Comparison of ENCODE assay signal across 8 cellular contexts in genomic region chr9:89549031-89549644, GRCh38. TPM values are rescaled to one million over a fixed set of nuclear protein-coding genes. Genes with fewer than 3 reads are reported as not detected.
DNase-seq lines count a peak whose midpoint lies in the region; ATAC-seq, FAIRE-seq and TF ChIP-seq lines count a peak whose summit lies in the region.

No MANE protein-coding gene starts in this region.

- WGBS in hepatocyte (ENCODE audit: low lambda C conversion rate, missing lambda C conversion rate) = 31% methylated on average over 5 of the region's 5 CpGs

- peak; percentile 49 to 72 (median 64) for TF ChIP-seq CTCF in ascending aorta (IDR thresholded peaks at IDR 0.05)
- TF ChIP-seq CTCF in hepatocyte (IDR thresholded peaks at IDR 0.05; ENCODE audit: poor library complexity) = peak; percentile 83

- peak; percentile 71 for ATAC-seq in HG02610 (IDR thresholded peaks at IDR 0.05; ENCODE audit: unreplicated experiment)

- H3K27ac ChIP-seq in ascending aorta (no peak overlapping the region), hepatocyte (no peak overlapping the region)

- H3K4me1 ChIP-seq in ascending aorta (no peaks in the 10 kb centered on the region), hepatocyte (ENCODE audit: insufficient read depth) (no peaks in the 10 kb centered on the region)

- H3K9me3 ChIP-seq in ascending aorta (peaks cover 12% of the 10 kb centered on the region in 2 donors), hepatocyte (ENCODE audit: low read depth) (no peaks in the 10 kb centered on the region)

- peak; percentile 82 for DNase-seq in GM12892 (ENCODE audit: insufficient read length)
- peak; percentile 50 to 83 (median 57) for DNase-seq in NCI-H1417 (lab: John Stamatoyannopoulos, UW)
- peak; percentile 89 for DNase-seq in T-helper 9 cell
- DNase-seq in ascending aorta (ENCODE audit: low spot score in 2 of 2) = peak in 1 of 2 donors; percentile 79
- peak; percentile 85 for DNase-seq in hepatocyte (ENCODE audit: low spot score)
- DNase-seq in stimulated activated CD4-positive, alpha-beta T cell treated with anti-CD3 and anti-CD28 coated beads, Interleukin-12 subunit alpha, Interleukin-12 subunit beta, amount 100 ng/mL, for 4 hours = peak; percentile 89
- DNase-seq in dedifferentiated amniotic fluid mesenchymal stem cell (ENCODE audit: extremely low spot score) = no peak

- H3K36me3 ChIP-seq in ascending aorta = no peaks in the 10 kb centered on the region
- H3K36me3 ChIP-seq in hepatocyte (replicated peaks; ENCODE audit: insufficient read depth, low read depth) = no peaks in the 10 kb centered on the region

- H3K27me3 ChIP-seq in ascending aorta (no peaks in the 10 kb centered on the region), hepatocyte (no peaks in the 10 kb centered on the region)

- TF ChIP-seq POLR2A in GM12892 (IDR thresholded peaks at IDR 0.05; ENCODE audit: low read depth, low read length) = no peak

- H3K4me2 ChIP-seq in hepatocyte = no peak overlapping the region

- H3K4me3 ChIP-seq in ascending aorta = no peak overlapping the region
- no peak overlapping the region for H3K4me3 ChIP-seq in hepatocyte

- H4K20me1 ChIP-seq in hepatocyte (ENCODE audit: insufficient read depth, poor library complexity, severe bottlenecking) = no peaks in the 10 kb centered on the region

- no peak overlapping the region for H2AFZ ChIP-seq in hepatocyte

- no peaks in the 10 kb centered on the region for H3K9me2 ChIP-seq in hepatocyte (replicated peaks; ENCODE audit: insufficient read depth)

- peak; percentile 93 for FAIRE-seq in GM12892 (lab: Jason Lieb, UNC)

- no peaks in the 10 kb centered on the region for H3K79me2 ChIP-seq in hepatocyte

- intact Hi-C loops in ascending aorta (cut with DNase I) = loop anchor here (5.0 to 10.0 kb wide), 2 partner anchors 134 to 232 kb away; partner anchors contain the start of gene SECISBP2

RNA-seq across cellular contexts. Expression of gene SEMA4D, which starts 51.2 kb away (rescaled TPM):
- polyA plus RNA-seq in GM12892 (2012; ENCODE audit: missing spikeins) = 54.7 TPM
- total RNA-seq in ascending aorta (13.5 TPM), hepatocyte (9.4 and 10.0 TPM in 2 replicates)
- 10.1 and 10.4 TPM in 2 replicates for polyA plus RNA-seq in hepatocyte

RNA-seq across cellular contexts. Expression of gene GADD45G, which starts 55.7 kb away (rescaled TPM):
- polyA plus RNA-seq in GM12892 (2012; ENCODE audit: missing spikeins) = 0.68 TPM
- total RNA-seq in ascending aorta = 4.6 TPM
- total RNA-seq in hepatocyte = 14.7 and 15.7 TPM in 2 replicates
- 45.1 and 47.8 TPM in 2 replicates for polyA plus RNA-seq in hepatocyte
